ENCODE assay signal across 9 cellular contexts in genomic region chr1:207822602-207823451, GRCh38.
DNase-seq lines count a peak whose midpoint lies in the region; ATAC-seq, FAIRE-seq and TF ChIP-seq lines count a peak whose summit lies in the region.
"Had no signal": no experiment of that assay in that cellular context is flagged by ENCODE, and none has a peak within 500 bp of the region (broad histone marks: within the 10 kb centered on the region; RNA-seq: fewer than 3 reads in every experiment).

No MANE protein-coding gene starts in this region.

- H3K36me3 Mint-ChIP-seq in activated CD8-positive, alpha-beta T cell treated with anti-CD3 and anti-CD28 coated beads for 36 hours (ENCODE audit: low read depth), result peaks cover 28% of the 10 kb centered on the region
- no peaks in the 10 kb centered on the region for H3K36me3 Mint-ChIP-seq in endodermal cell (ENCODE audit: low read depth)

- no peak overlapping the region for H3K4me3 ChIP-seq in endodermal cell (ENCODE audit: low read length)
- H3K4me3 ChIP-seq in muscle layer of duodenum (ENCODE audit: low read depth in 1 of 2, low read length in 2 of 2), result peak overlapping the region; percentile 91 to 95

- DNase-seq in EH (ENCODE audit: low read depth) (peak; percentile 54), HT-29 (ENCODE audit: low spot score) (peak; percentile 97), endodermal cell (peak; percentile 71), urothelium cell line (ENCODE audit: low spot score) (no peak)
- peak; percentile 78 for DNase-seq in activated CD8-positive, alpha-beta T cell treated with anti-CD3 and anti-CD28 coated beads for 36 hours
- DNase-seq in stimulated activated naive CD8-positive, alpha-beta T cell treated with anti-CD3 and anti-CD28 coated beads, Interleukin-15, amount 100 ng/mL, for 72 hours, result peak; percentile 69 to 89

- H3K4me1 Mint-ChIP-seq in activated CD8-positive, alpha-beta T cell treated with anti-CD3 and anti-CD28 coated beads for 36 hours (ENCODE audit: low read depth), result peaks cover 75% of the 10 kb centered on the region
- peaks cover 16% of the 10 kb centered on the region for H3K4me1 Mint-ChIP-seq in endodermal cell
- peaks cover 93% of the 10 kb centered on the region for H3K4me1 Mint-ChIP-seq in stimulated activated naive CD8-positive, alpha-beta T cell treated with anti-CD3 and anti-CD28 coated beads, Interleukin-15, amount 100 ng/mL, for 72 hours

- CTCF ChIA-PET in activated CD8-positive, alpha-beta T cell treated with anti-CD3 and anti-CD28 coated beads for 36 hours (lab: Charles Lee), result interaction anchor here (0.8 to 6.3 kb wide), 11 partner anchors 9 to 140 kb away, joined by 3 to 63 read pairs (median 4); no protein-coding TSS in a partner anchor

- no peaks in the 10 kb centered on the region for H3K36me3 ChIP-seq in endodermal cell (ENCODE audit: control insufficient read depth, insufficient read depth, low read length)
- peaks cover 17 to 24% of the 10 kb centered on the region in 2 donors for H3K36me3 ChIP-seq in muscle layer of duodenum (ENCODE audit: control insufficient read depth in 1 of 2, insufficient read depth in 2 of 2, low read length in 2 of 2)

- no peaks in the 10 kb centered on the region for H3K4me1 ChIP-seq in endodermal cell (ENCODE audit: control insufficient read depth, insufficient read depth, low read length)
- H3K4me1 ChIP-seq in muscle layer of duodenum (ENCODE audit: control insufficient read depth in 1 of 2, insufficient read depth in 2 of 2, low read length in 2 of 2), result peaks cover 48 to 67% of the 10 kb centered on the region in 2 donors

- ATAC-seq in GM21367 (IDR thresholded peaks at IDR 0.05; ENCODE audit: unreplicated experiment), result peak; percentile 58
- ATAC-seq in activated CD8-positive, alpha-beta T cell treated with anti-CD3 and anti-CD28 coated beads for 36 hours, result peak; percentile 54
- ATAC-seq in stimulated activated naive CD8-positive, alpha-beta T cell treated with anti-CD3 and anti-CD28 coated beads, Interleukin-15, amount 100 ng/mL, for 72 hours, result peak; percentile 70

- intact Hi-C loops in activated CD8-positive, alpha-beta T cell treated with anti-CD3 and anti-CD28 coated beads for 36 hours (cut with micrococcal nuclease), result no loop called here

- FAIRE-seq in urothelium cell line (lab: Jason Lieb, UNC), result no peak
- FAIRE-seq: endometrium had no signal

- H3K27me3 ChIP-seq in endodermal cell (ENCODE audit: control insufficient read depth, insufficient read depth, low read length, poor library complexity, severe bottlenecking) (no peaks in the 10 kb centered on the region), muscle layer of duodenum (ENCODE audit: low read depth, low read length) (no peaks in the 10 kb centered on the region)

- no peaks in the 10 kb centered on the region for H3K27me3 Mint-ChIP-seq in activated CD8-positive, alpha-beta T cell treated with anti-CD3 and anti-CD28 coated beads for 36 hours
- no peaks in the 10 kb centered on the region for H3K27me3 Mint-ChIP-seq in endodermal cell (ENCODE audit: insufficient read depth)
- H3K27me3 Mint-ChIP-seq in stimulated activated naive CD8-positive, alpha-beta T cell treated with anti-CD3 and anti-CD28 coated beads, Interleukin-15, amount 100 ng/mL, for 72 hours, result no peaks in the 10 kb centered on the region

- POLR2A ChIA-PET in activated CD8-positive, alpha-beta T cell treated with anti-CD3 and anti-CD28 coated beads for 36 hours (lab: Charles Lee), result interaction anchor here (0.7 to 2.4 kb wide), 11 partner anchors 9 to 61 kb away, joined by 3 to 12 read pairs (median 5); no protein-coding TSS in a partner anchor

- no peak overlapping the region for H3K9ac ChIP-seq in endodermal cell (ENCODE audit: extremely low read depth, low read length, poor library complexity, severe bottlenecking)

- H3K27ac ChIP-seq in endodermal cell (ENCODE audit: low read depth, low read length), result no peak overlapping the region
- peak overlapping the region; percentile 99 for H3K27ac ChIP-seq in muscle layer of duodenum (ENCODE audit: low read length)

- WGBS in endodermal cell (ENCODE audit: insufficient coverage in 1 of 2, insufficient read length in 1 of 2), 2 experiments, result 95 to 96% methylated on average over 6 to 11 of the region's 11 CpGs

- no peaks in the 10 kb centered on the region for H3K9me3 ChIP-seq in endodermal cell (ENCODE audit: control insufficient read depth, low read length)
- no peaks in the 10 kb centered on the region for H3K9me3 ChIP-seq in muscle layer of duodenum (ENCODE audit: control insufficient read depth in 1 of 2, low read length in 2 of 2)

- no peaks in the 10 kb centered on the region for H3K9me3 Mint-ChIP-seq in activated CD8-positive, alpha-beta T cell treated with anti-CD3 and anti-CD28 coated beads for 36 hours
- no peaks in the 10 kb centered on the region for H3K9me3 Mint-ChIP-seq in endodermal cell
- no peaks in the 10 kb centered on the region for H3K9me3 Mint-ChIP-seq in stimulated activated naive CD8-positive, alpha-beta T cell treated with anti-CD3 and anti-CD28 coated beads, Interleukin-15, amount 100 ng/mL, for 72 hours

- peak overlapping the region; percentile 77 for H3K4me3 Mint-ChIP-seq in activated CD8-positive, alpha-beta T cell treated with anti-CD3 and anti-CD28 coated beads for 36 hours
- no peak overlapping the region for H3K4me3 Mint-ChIP-seq in endodermal cell
- peak overlapping the region; percentile 69 to 89 for H3K4me3 Mint-ChIP-seq in stimulated activated naive CD8-positive, alpha-beta T cell treated with anti-CD3 and anti-CD28 coated beads, Interleukin-15, amount 100 ng/mL, for 72 hours

- H3K27ac Mint-ChIP-seq in activated CD8-positive, alpha-beta T cell treated with anti-CD3 and anti-CD28 coated beads for 36 hours, result peak overlapping the region; percentile 90
- no peak overlapping the region for H3K27ac Mint-ChIP-seq in endodermal cell
- peak overlapping the region; percentile 89 for H3K27ac Mint-ChIP-seq in stimulated activated naive CD8-positive, alpha-beta T cell treated with anti-CD3 and anti-CD28 coated beads, Interleukin-15, amount 100 ng/mL, for 72 hours

- no peak for TF ChIP-seq CTCF in activated CD8-positive, alpha-beta T cell treated with anti-CD3 and anti-CD28 coated beads for 36 hours (IDR thresholded peaks at IDR 0.05)
- TF ChIP-seq CTCF in endodermal cell (conservative IDR thresholded peaks at IDR 0.05), result no peak
